Comparison of ENCODE assay signal across 21 cellular contexts in the genomic region with DNA sequence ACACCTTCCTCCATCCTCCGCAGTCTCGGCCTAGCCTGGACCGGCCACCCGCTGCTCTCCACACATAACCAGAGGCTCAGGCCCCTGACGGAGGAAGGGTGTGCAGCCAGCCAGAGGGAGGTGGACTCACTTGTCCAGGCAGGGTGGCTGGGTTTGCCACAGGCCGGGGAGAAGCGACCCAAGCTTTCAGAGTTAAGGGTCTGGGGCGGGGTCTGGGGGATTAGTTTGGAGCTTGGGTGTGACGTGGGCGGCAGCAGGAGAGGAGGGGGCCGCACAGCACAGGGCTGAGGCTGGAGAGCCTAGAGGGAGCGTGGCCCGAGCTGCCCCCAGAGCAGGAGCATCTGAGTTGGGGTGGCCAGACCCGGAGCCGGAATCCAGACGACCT. TPM values are rescaled to one million over a fixed set of nuclear protein-coding genes. Genes with fewer than 3 reads are reported as not detected.
"Had no signal": no experiment of that assay in that cellular context is flagged by ENCODE, and none has a peak within 500 bp of the region (broad histone marks: within the 10 kb centered on the region; RNA-seq: fewer than 3 reads in every experiment).

No MANE protein-coding gene starts in this region.

- DNase-seq: activated CD4-positive, alpha-beta T cell treated with anti-CD3 and anti-CD28 coated beads, Interleukin-2, amount 10 ng/mL, durations not matched to agents 24 days and 14 days; activated CD8-positive, alpha-beta memory T cell treated with anti-CD3 and anti-CD28 coated beads, Interleukin-2, amount 10 ng/mL, durations not matched to agents 7 days and 5 days; activated CD8-positive, alpha-beta T cell treated with anti-CD3 and anti-CD28 coated beads for 36 hours; activated gamma-delta T cell; activated T-cell treated with anti-CD3 and anti-CD28 coated beads for 4 hours; caudate nucleus; effector memory CD8-positive, alpha-beta T cell; foreskin melanocyte; hippocampal formation; naive thymus-derived CD4-positive, alpha-beta T cell; occipital lobe; retina; stimulated activated CD4-positive, alpha-beta T cell treated with anti-CD3 and anti-CD28 coated beads, Interleukin-4, amount 100 ng/mL, for 24 hours; substantia nigra; SW 1271; T-helper 2 cell; thyroid gland had no signal

- H3K9me3 ChIP-seq: thyroid gland had no signal

- H3K27ac ChIP-seq: thyroid gland had no signal

- H3K27me3 ChIP-seq: thyroid gland had no signal

- H3K4me3 ChIP-seq: lung, thyroid gland had no signal

- ATAC-seq: activated CD4-positive, CD25-positive, alpha-beta regulatory T cell treated with anti-CD3 and anti-CD28 coated beads, Interleukin-2, amount 50 U/mL, for 24 hours; activated CD8-positive, alpha-beta memory T cell treated with anti-CD3 and anti-CD28 coated beads, Interleukin-2, amount 10 ng/mL, durations not matched to agents 7 days and 5 days; activated CD8-positive, alpha-beta T cell treated with anti-CD3 and anti-CD28 coated beads for 36 hours; effector memory CD8-positive, alpha-beta T cell had no signal

- FAIRE-seq: colon, endothelial cell of umbilical vein had no signal

- H3K4me1 ChIP-seq: thyroid gland had no signal

RNA-seq across cellular contexts. Expression of a gene that starts 22.4 kb away (rescaled TPM):
- total RNA-seq: activated CD8-positive, alpha-beta T cell treated with anti-CD3 and anti-CD28 coated beads for 36 hours had no signal
